Comparison of ENCODE assay signal across 27 cellular contexts in the genomic region with DNA sequence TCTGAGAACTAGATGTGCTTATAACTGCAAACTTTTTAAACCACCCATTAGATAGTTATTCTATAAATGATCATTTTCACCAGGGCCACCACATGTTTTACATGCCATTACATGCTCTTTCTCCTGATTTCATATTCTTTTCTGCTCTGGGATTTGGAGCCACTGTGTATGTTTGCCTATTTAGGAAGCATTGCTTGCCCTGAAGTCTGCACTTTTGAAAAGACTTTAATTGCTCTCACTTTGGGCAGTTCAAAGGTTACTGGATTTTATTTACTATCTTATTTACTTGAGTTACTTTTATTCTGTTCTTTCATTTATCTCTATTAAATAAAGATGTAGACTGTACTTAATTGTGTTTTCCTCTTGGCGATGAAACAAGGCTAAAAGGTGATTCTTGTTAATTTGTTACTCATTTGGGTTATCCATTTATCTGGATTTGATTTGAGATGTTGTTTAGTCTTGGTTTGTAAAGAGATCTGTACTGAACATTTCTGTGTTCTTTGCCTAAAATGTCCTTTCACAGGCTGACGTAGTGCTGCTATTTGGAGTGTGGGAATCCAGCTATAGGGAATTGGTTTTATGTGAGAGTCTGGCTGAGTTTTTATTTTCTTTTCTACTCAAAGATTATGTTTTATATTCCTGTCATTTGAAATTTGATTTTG.
DNase-seq lines count a peak whose midpoint lies in the region; FAIRE-seq and TF ChIP-seq lines count a peak whose summit lies in the region.
"Had no signal": no experiment of that assay in that cellular context is flagged by ENCODE, and none has a peak within 500 bp of the region (broad histone marks: within the 10 kb centered on the region; RNA-seq: fewer than 3 reads in every experiment).

No MANE protein-coding gene starts in this region.

- peaks cover 19% of the 10 kb centered on the region for H3K4me1 Mint-ChIP-seq in progenitor cell of endocrine pancreas (ENCODE audit: low read depth)
- H3K4me1 Mint-ChIP-seq: central memory CD8-positive, alpha-beta T cell had no signal

- peak overlapping the region; percentile 59 for H3K27ac Mint-ChIP-seq in progenitor cell of endocrine pancreas
- H3K27ac Mint-ChIP-seq: activated CD8-positive, alpha-beta T cell treated with anti-CD3 and anti-CD28 coated beads, Interleukin-2, amount 10 ng/mL, durations not matched to agents 7 days and 5 days; activated naive CD4-positive, alpha-beta T cell treated with anti-CD3 and anti-CD28 coated beads, Interleukin-2, amount 50 U/mL, for 72 hours had no signal

- no peaks in the 10 kb centered on the region for H3K27me3 ChIP-seq in brain microvascular endothelial cell (replicated peaks)
- H3K27me3 ChIP-seq: BLaER1 treated with 17β-estradiol and CSF1 and Interleukin-3, amounts not matched to agents 10 nM and 100 nM; SJSA1; upper lobe of left lung had no signal

- H3K4me1 ChIP-seq in kidney (ENCODE audit: control insufficient read depth in 1 of 2, insufficient read depth in 1 of 2, low read depth in 1 of 2, low read length in 2 of 2) = peaks cover 4 to 7% of the 10 kb centered on the region in 2 donors
- H3K4me1 ChIP-seq: upper lobe of left lung had no signal

- H3K27ac ChIP-seq in brain microvascular endothelial cell (peak overlapping the region; percentile 99), kidney (ENCODE audit: low read depth in 2 of 2, low read length in 2 of 2) (peak overlapping the region in 1 of 2 donors; percentile 17)
- H3K27ac ChIP-seq: BLaER1 treated with 17β-estradiol and CSF1 and Interleukin-3, amounts not matched to agents 10 nM and 100 nM; HL-60; upper lobe of left lung had no signal

- TF ChIP-seq CTCF in brain microvascular endothelial cell (IDR thresholded peaks at IDR 0.05; ENCODE audit: low read depth, low read length, missing control alignments) (no peak), kidney (IDR thresholded peaks at IDR 0.05; ENCODE audit: borderline replicate concordance, extremely low read depth, insufficient read depth) (no peak), progenitor cell of endocrine pancreas (IDR thresholded peaks at IDR 0.05; ENCODE audit: unreplicated experiment) (no peak)

- peaks cover 5% of the 10 kb centered on the region for H3K36me3 Mint-ChIP-seq in progenitor cell of endocrine pancreas (ENCODE audit: insufficient read depth)

- no peak overlapping the region for H3K9ac ChIP-seq in kidney (ENCODE audit: low read length in 2 of 2)
- H3K9ac ChIP-seq: BLaER1 treated with 17β-estradiol and CSF1 and Interleukin-3, amounts not matched to agents 10 nM and 100 nM had no signal

- peak; percentile 92 for FAIRE-seq in kidney (lab: Jason Lieb, UNC)
- FAIRE-seq: endothelial cell of umbilical vein, H1, TTC549 had no signal

- no peaks in the 10 kb centered on the region for H3K36me3 ChIP-seq in brain microvascular endothelial cell (replicated peaks)
- no peaks in the 10 kb centered on the region for H3K36me3 ChIP-seq in kidney (ENCODE audit: control insufficient read depth in 1 of 2, insufficient read depth in 2 of 2, low read length in 2 of 2)
- H3K36me3 ChIP-seq: BLaER1 treated with 17β-estradiol and CSF1 and Interleukin-3, amounts not matched to agents 10 nM and 100 nM; upper lobe of left lung had no signal

- H3K27me3 Mint-ChIP-seq in progenitor cell of endocrine pancreas = no peaks in the 10 kb centered on the region

- intact Hi-C loops in kidney (cut with DNase I) = no loop called here

- in situ Hi-C loops in brain microvascular endothelial cell (cut with HindIII; ENCODE audit: low pct_ligation_motif_present, low sequenced_read_pairs) = no loop called here

- DNase-seq in EH (ENCODE audit: low read depth) = peak; percentile 29
- DNase-seq in brain microvascular endothelial cell = no peak
- DNase-seq in kidney = no peak
- DNase-seq in progenitor cell of endocrine pancreas (ENCODE audit: low spot score, unreplicated experiment) = no peak
- DNase-seq in SHP77 (lab: John Stamatoyannopoulos, UW) = no peak
- DNase-seq in activated CD4-positive, alpha-beta T cell treated with anti-CD3 and anti-CD28 coated beads, Interleukin-2, amount 50 U/mL, for 4 hours = no peak
- DNase-seq in NCI-H2196 treated with DMSO at 0.1 percent for 48 hours (lab: John Stamatoyannopoulos, UW; ENCODE audit: unreplicated experiment) = no peak
- DNase-seq in cerebellar cortex (ENCODE audit: low spot score) = no peak
- DNase-seq: activated CD4-positive, alpha-beta T cell treated with anti-CD3 and anti-CD28 coated beads for 1 hour; activated CD8-positive, alpha-beta T cell treated with anti-CD3 and anti-CD28 coated beads, Interleukin-2, amount 10 ng/mL, durations not matched to agents 7 days and 5 days; activated T-cell treated with anti-CD3 and anti-CD28 coated beads for 4 hours; anterior cingulate cortex; Karpas-422; kidney glomerular epithelial cell; mesendoderm; NCI-H2171; NCI-H524 treated with DMSO at 0.1 percent for 48 hours; stimulated activated CD4-positive, alpha-beta T cell treated with anti-CD3 and anti-CD28 coated beads, Interleukin-2, amount 100 ng/mL, for 24 hours; upper lobe of left lung had no signal

- no peaks in the 10 kb centered on the region for H3K9me3 Mint-ChIP-seq in progenitor cell of endocrine pancreas (ENCODE audit: low read depth)
- H3K9me3 Mint-ChIP-seq: activated naive CD4-positive, alpha-beta T cell treated with anti-CD3 and anti-CD28 coated beads, Interleukin-2, amount 50 U/mL, for 72 hours; central memory CD8-positive, alpha-beta T cell had no signal

- no peaks in the 10 kb centered on the region for H3K9me3 ChIP-seq in kidney (ENCODE audit: control insufficient read depth in 1 of 2, low read length in 2 of 2)
- H3K9me3 ChIP-seq: SJSA1, upper lobe of left lung had no signal

- peak overlapping the region; percentile 19 for H3K4me3 Mint-ChIP-seq in progenitor cell of endocrine pancreas (ENCODE audit: low read depth)
- H3K4me3 Mint-ChIP-seq: activated CD8-positive, alpha-beta T cell treated with anti-CD3 and anti-CD28 coated beads, Interleukin-2, amount 10 ng/mL, durations not matched to agents 7 days and 5 days; central memory CD8-positive, alpha-beta T cell had no signal

- H3K4me3 ChIP-seq in brain microvascular endothelial cell (ENCODE audit: low read depth, low read length) (no peak overlapping the region), kidney (ENCODE audit: low read length in 2 of 2) (peak overlapping the region in 1 of 2 donors; percentile 12)
- H3K4me3 ChIP-seq: BLaER1 treated with 17β-estradiol and CSF1 and Interleukin-3, amounts not matched to agents 10 nM and 100 nM; SJSA1; upper lobe of left lung had no signal
